ENCODE assay signal across 16 cellular contexts in the genomic region with DNA sequence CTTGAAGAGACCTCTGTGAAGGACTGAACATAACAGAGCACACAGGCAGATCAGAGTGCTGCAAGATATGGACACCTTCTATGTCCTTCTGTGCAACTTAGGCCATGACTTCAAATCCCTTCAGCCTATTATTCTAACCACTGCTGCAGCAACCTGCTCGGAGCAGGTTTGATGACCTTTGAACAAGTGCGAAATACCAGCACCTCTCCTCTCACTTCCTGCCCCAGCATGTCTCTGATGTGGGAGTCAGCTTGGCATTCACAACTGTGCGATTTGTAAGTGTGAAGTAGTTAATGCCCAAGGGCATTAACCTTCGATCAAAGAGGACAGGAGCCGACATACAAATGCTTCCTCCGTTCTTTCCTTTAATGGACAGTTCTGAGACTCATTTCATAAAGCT. TPM values are rescaled to one million over a fixed set of nuclear protein-coding genes. Genes with fewer than 3 reads are reported as not detected.
DNase-seq lines count a peak whose midpoint lies in the region; ATAC-seq and TF ChIP-seq lines count a peak whose summit lies in the region.
"Had no signal": no experiment of that assay in that cellular context is flagged by ENCODE, and none has a peak within 500 bp of the region (broad histone marks: within the 10 kb centered on the region; RNA-seq: fewer than 3 reads in every experiment).

No MANE protein-coding gene starts in this region.

- H3K27me3 ChIP-seq in foreskin keratinocyte, result no peaks in the 10 kb centered on the region

- no peak for TF ChIP-seq CTCF in foreskin keratinocyte (conservative IDR thresholded peaks at IDR 0.05)

- H3K27ac Mint-ChIP-seq in activated T-cell treated with anti-CD3 and anti-CD28 coated beads, Interleukin-2, amount 50 U/mL, for 72 hours, result peak overlapping the region; percentile 53
- H3K27ac Mint-ChIP-seq: nephron progenitor cell had no signal

- H3K4me1 Mint-ChIP-seq in activated T-cell treated with anti-CD3 and anti-CD28 coated beads, Interleukin-2, amount 50 U/mL, for 72 hours (ENCODE audit: low read depth), result peaks cover 34% of the 10 kb centered on the region
- H3K4me1 Mint-ChIP-seq: nephron progenitor cell had no signal

- H3K27me3 Mint-ChIP-seq in activated T-cell treated with anti-CD3 and anti-CD28 coated beads, Interleukin-2, amount 50 U/mL, for 72 hours (ENCODE audit: low read depth), result no peaks in the 10 kb centered on the region

- no peak overlapping the region for H3K27ac ChIP-seq in foreskin keratinocyte

- ATAC-seq in activated T-cell treated with anti-CD3 and anti-CD28 coated beads, Interleukin-2, amount 50 U/mL, for 72 hours (replicated peaks in 1 of 2), result peak in 1 of 2 donors; percentile 21
- ATAC-seq in foreskin keratinocyte, result peak; percentile 77
- ATAC-seq in GM18873 (IDR thresholded peaks at IDR 0.05; ENCODE audit: low FRiP score, unreplicated experiment), result no peak
- no peak for ATAC-seq in HG02642 (IDR thresholded peaks at IDR 0.05; ENCODE audit: poor library complexity, unreplicated experiment)

- DNase-seq in stimulated activated CD8-positive, alpha-beta memory T cell treated with anti-CD3 and anti-CD28 coated beads, Interleukin-4, amount 100 ng/mL, for 24 hours (ENCODE audit: low read depth), result peak; percentile 1
- DNase-seq in stimulated activated CD8-positive, alpha-beta memory T cell treated with anti-CD3 and anti-CD28 coated beads, Interleukin-4, amount 100 ng/mL, for 48 hours, result no peak
- peak; percentile 22 to 27 for DNase-seq in activated T-cell treated with anti-CD3 and anti-CD28 coated beads, Interleukin-2, amount 50 U/mL, for 72 hours
- DNase-seq in foreskin keratinocyte (peak; percentile 88 to 90), GF-D8 (lab: John Stamatoyannopoulos, UW) (no peak), NCI-H1930 (lab: John Stamatoyannopoulos, UW) (no peak)
- DNase-seq: AML-193, NCI-H1092, NCI-H510A, nephron progenitor cell, SHP77 treated with DMSO at 0.1 percent for 48 hours, spleen had no signal

- H3K4me3 Mint-ChIP-seq in activated T-cell treated with anti-CD3 and anti-CD28 coated beads, Interleukin-2, amount 50 U/mL, for 72 hours, result no peak overlapping the region
- H3K4me3 Mint-ChIP-seq: nephron progenitor cell had no signal

- H3K9me3 Mint-ChIP-seq in activated T-cell treated with anti-CD3 and anti-CD28 coated beads, Interleukin-2, amount 50 U/mL, for 72 hours, result peaks cover 0 to 2% of the 10 kb centered on the region in 2 donors

- H3K36me3 Mint-ChIP-seq in activated T-cell treated with anti-CD3 and anti-CD28 coated beads, Interleukin-2, amount 50 U/mL, for 72 hours (ENCODE audit: insufficient read depth in 2 of 2), result peaks cover 4 to 7% of the 10 kb centered on the region in 2 donors

- H3K4me1 ChIP-seq in foreskin keratinocyte, result peaks cover 7% of the 10 kb centered on the region

RNA-seq across cellular contexts. Expression of a gene that starts 1.6 kb away (rescaled TPM):
- total RNA-seq in activated T-cell treated with anti-CD3 and anti-CD28 coated beads, Interleukin-2, amount 50 U/mL, for 72 hours, result 10 to 100 TPM; 31.1 to 34.7 TPM
- total RNA-seq in foreskin keratinocyte, result 24.9 and 30.1 TPM in 2 replicates
- polyA plus RNA-seq in foreskin keratinocyte, result 10.3 TPM in 2 replicates

RNA-seq across cellular contexts. Expression of a gene that starts 32.3 kb away (rescaled TPM):
- total RNA-seq in activated T-cell treated with anti-CD3 and anti-CD28 coated beads, Interleukin-2, amount 50 U/mL, for 72 hours, result not detected
- not detected in 2 replicates for total RNA-seq in foreskin keratinocyte
- not detected in 2 replicates for polyA plus RNA-seq in foreskin keratinocyte
- total RNA-seq: activated naive CD4-positive, alpha-beta T cell treated with anti-CD3 and anti-CD28 coated beads, Interleukin-2, amount 50 U/mL, for 72 hours; fibroblast of villous mesenchyme; spleen had no signal
- polyA plus RNA-seq: spleen had no signal

Comparison
In these comparisons a context has a peak if more than half of its experiments do, and no peak if none do; other contexts are left out.
1. DNase-seq: peak in stimulated activated CD8-positive, alpha-beta memory T cell treated with anti-CD3 and anti-CD28 coated beads, Interleukin-4, amount 100 ng/mL, for 24 hours (single experiment), activated T-cell treated with anti-CD3 and anti-CD28 coated beads, Interleukin-2, amount 50 U/mL, for 72 hours (2 of 2) and foreskin keratinocyte (2 of 2); none in stimulated activated CD8-positive, alpha-beta memory T cell treated with anti-CD3 and anti-CD28 coated beads, Interleukin-4, amount 100 ng/mL, for 48 hours (single experiment), GF-D8 (single experiment) and NCI-H1930 (0 of 2).